ENCODE assay signal across 8 cellular contexts in the genomic region with DNA sequence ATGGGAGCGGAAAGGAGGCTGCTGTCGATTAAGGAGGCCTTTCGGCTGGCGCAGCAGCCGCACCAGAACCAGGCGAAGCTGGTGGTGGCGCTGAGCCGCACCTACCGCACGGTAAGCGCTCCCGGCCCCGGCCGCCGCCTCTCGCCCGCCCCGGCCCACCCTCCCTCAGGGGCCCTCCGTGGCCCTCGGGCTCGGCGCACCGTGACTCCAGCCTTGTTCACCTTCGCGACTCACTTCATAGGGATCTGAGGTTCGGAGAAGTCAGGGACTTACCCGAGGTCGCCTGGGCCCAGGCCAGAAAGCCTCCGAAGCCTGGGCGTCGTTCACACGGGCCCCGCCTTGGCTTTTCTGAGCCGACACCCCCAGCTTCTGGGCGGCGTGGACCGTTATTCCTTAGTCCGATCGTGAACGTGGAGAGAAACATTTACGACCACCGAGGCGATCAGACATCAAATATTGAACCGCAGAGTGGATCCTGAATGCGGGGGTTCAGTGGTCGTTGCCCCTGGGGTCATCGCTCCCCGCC. TPM values are rescaled to one million over a fixed set of nuclear protein-coding genes. Genes with fewer than 3 reads are reported as not detected.
DNase-seq lines count a peak whose midpoint lies in the region; ATAC-seq, FAIRE-seq and TF ChIP-seq lines count a peak whose summit lies in the region.

No MANE protein-coding gene starts in this region.

- intact Hi-C loops in left lung (cut with DNase I), result no loop called here

- H3K4me1 ChIP-seq in left lung, result peaks cover 18 to 57% of the 10 kb centered on the region in 2 donors
- H3K4me1 ChIP-seq in thymus (ENCODE audit: control insufficient read depth, insufficient read depth, low read length), result peaks cover 5% of the 10 kb centered on the region

- peak; percentile 34 for ATAC-seq in GM21723 (IDR thresholded peaks at IDR 0.05; ENCODE audit: unreplicated experiment)
- ATAC-seq in left lung, result peak; percentile 44

- TF ChIP-seq RAD21 in Ishikawa (IDR thresholded peaks at IDR 0.05; ENCODE audit: low read depth), result no peak

- no peaks in the 10 kb centered on the region for H3K27me3 ChIP-seq in left lung
- no peaks in the 10 kb centered on the region for H3K27me3 ChIP-seq in thymus (ENCODE audit: control insufficient read depth, insufficient read depth)

- TF ChIP-seq CTCF in astrocyte of the cerebellum (IDR thresholded peaks at IDR 0.05; ENCODE audit: low read depth, low read length, missing control alignments) (no peak), left lung (IDR thresholded peaks at IDR 0.05) (no peak), GM13977 (IDR thresholded peaks at IDR 0.05; ENCODE audit: extremely low read depth, insufficient read depth, missing control alignments) (no peak)

- in situ Hi-C loops in astrocyte of the cerebellum (cut with HindIII; ENCODE audit: low sequenced_read_pairs), result no loop called here
- in situ Hi-C loops in GM13977 (cut with MboI; ENCODE audit: low pct_unique_long_range_greater_than_20kb, low sequenced_read_pairs, unreplicated experiment), result loop anchor here (25.0 kb wide), 1 partner anchor 776 kb away; no protein-coding TSS in a partner anchor

- under 1% methylated on average over 48 of the region's 48 CpGs for WGBS in thymus

- DNase-seq in GM18507 (ENCODE audit: extremely low spot score, insufficient read length, low read depth), result no peak
- no peak for DNase-seq in astrocyte of the cerebellum (ENCODE audit: low read depth)
- DNase-seq in left lung, result peak in 1 of 2 donors; percentile 47
- no peak for DNase-seq in GM13977 (ENCODE audit: low spot score)
- DNase-seq in SKM-1 (lab: John Stamatoyannopoulos, UW; ENCODE audit: unreplicated experiment), result no peak

- no peak for TF ChIP-seq EP300 in Ishikawa (IDR thresholded peaks at IDR 0.05; ENCODE audit: borderline replicate concordance)

- H3K9me3 ChIP-seq in left lung (no peaks in the 10 kb centered on the region), thymus (ENCODE audit: control insufficient read depth) (no peaks in the 10 kb centered on the region)

- H3K36me3 ChIP-seq in left lung, result no peaks in the 10 kb centered on the region
- peaks cover 2% of the 10 kb centered on the region for H3K36me3 ChIP-seq in thymus (ENCODE audit: control insufficient read depth, insufficient read depth)

- FAIRE-seq in GM18507 (lab: Jason Lieb, UNC), result peak; percentile 49

- H3K27ac ChIP-seq in left lung (peak overlapping the region in 1 of 2 donors; percentile 91), thymus (ENCODE audit: low read depth) (peak overlapping the region; percentile 38)

- H3K4me3 ChIP-seq in astrocyte of the cerebellum (ENCODE audit: low read depth, low read length), result peak overlapping the region; percentile 88
- H3K4me3 ChIP-seq in left lung, result peak overlapping the region; percentile 77 to 86
- H3K4me3 ChIP-seq in thymus (ENCODE audit: low read length), result peak overlapping the region; percentile 72

TF ChIP-seq in Ishikawa, 13 proteins besides CTCF, POLR2A, EP300 and RAD21:
- TF ChIP-seq FOXM1 (IDR thresholded peaks at IDR 0.05; ENCODE audit: borderline replicate concordance, low read depth), result no peak
- 0 out of 2 replicates have a peak, but pooled peaks have one; percentile 8 for TF ChIP-seq TAF1 (IDR thresholded peaks at IDR 0.05; ENCODE audit: low read depth)
- no peak for TF ChIP-seq CEBPB (IDR thresholded peaks at IDR 0.05)
- TF ChIP-seq EGR1 (IDR thresholded peaks at IDR 0.05), result no peak
- TF ChIP-seq NFIC (IDR thresholded peaks at IDR 0.05), result no peak
- TF ChIP-seq TEAD4 (IDR thresholded peaks at IDR 0.05), result no peak
- no peak for TF ChIP-seq ZBTB7A (IDR thresholded peaks at IDR 0.05; ENCODE audit: low read depth)
- TF ChIP-seq MAX (IDR thresholded peaks at IDR 0.05), result no peak

RNA-seq across cellular contexts. Expression of gene NCAPG, which starts 0.4 kb away (rescaled TPM):
- 1 to 10 TPM; 3.0 to 6.6 TPM for total RNA-seq in left lung
- polyA plus RNA-seq in thymus, result 4.6 TPM

RNA-seq across cellular contexts. Expression of gene DCAF16, which starts 0.6 kb away (rescaled TPM):
- 10 to 100 TPM; 23.1 to 24.1 TPM for total RNA-seq in left lung
- polyA plus RNA-seq in thymus, result 21.3 TPM

RNA-seq across cellular contexts. Expression of gene FAM184B, which starts 29.7 kb away (rescaled TPM):
- total RNA-seq in left lung, result under 1 TPM; 0.06 to 0.18 TPM
- 0.09 TPM for polyA plus RNA-seq in thymus
